Comparison of ENCODE assay signal across 13 cellular contexts in the genomic region with DNA sequence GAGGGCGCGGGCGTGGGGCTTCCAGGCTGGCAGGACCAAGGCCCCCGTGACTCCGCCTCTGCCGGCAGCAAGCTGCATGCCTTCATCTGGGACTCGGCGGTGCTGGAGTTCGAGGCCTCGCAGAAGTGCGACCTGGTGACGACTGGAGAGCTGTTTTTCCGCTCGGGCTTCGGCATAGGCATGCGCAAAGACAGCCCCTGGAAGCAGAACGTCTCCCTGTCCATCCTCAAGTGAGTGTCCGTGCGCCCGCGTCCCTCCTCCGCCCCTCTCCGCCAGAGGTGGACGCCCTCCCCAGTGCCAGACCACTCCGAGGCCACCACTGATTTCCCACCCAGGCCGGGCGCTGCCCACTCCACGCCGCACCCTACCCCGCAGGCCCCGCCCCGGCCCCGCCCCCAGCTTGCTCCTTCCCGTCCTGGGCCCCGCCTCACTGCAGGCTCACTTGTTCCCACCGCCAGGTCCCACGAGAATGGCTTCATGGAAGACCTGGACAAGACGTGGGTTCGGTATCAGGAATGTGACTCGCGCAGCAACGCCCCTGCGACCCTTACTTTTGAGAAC. TPM values are rescaled to one million over a fixed set of nuclear protein-coding genes. Genes with fewer than 3 reads are reported as not detected.
DNase-seq lines count a peak whose midpoint lies in the region; ATAC-seq and TF ChIP-seq lines count a peak whose summit lies in the region.
"Had no signal": no experiment of that assay in that cellular context is flagged by ENCODE, and none has a peak within 500 bp of the region (broad histone marks: within the 10 kb centered on the region; RNA-seq: fewer than 3 reads in every experiment).

No MANE protein-coding gene starts in this region.

- H3K4ac ChIP-seq in H9 (ENCODE audit: low read depth, low read length), result no peak overlapping the region

- no peaks in the 10 kb centered on the region for H3K9me3 ChIP-seq in H9 (ENCODE audit: control insufficient read depth, low read depth, low read length)
- no peaks in the 10 kb centered on the region for H3K9me3 ChIP-seq in body of pancreas
- H3K9me3 ChIP-seq in iPS-18c (ENCODE audit: control insufficient read depth, insufficient read depth, low read length), result no peaks in the 10 kb centered on the region

- peak; percentile 70 for DNase-seq in H9
- DNase-seq in body of pancreas, result no peak
- no peak for DNase-seq in stimulated activated effector memory CD8-positive, alpha-beta T cell treated with anti-CD3 and anti-CD28 coated beads, Interleukin-12 subunit alpha, Interleukin-12 subunit beta, amount 100 ng/mL, for 72 hours (ENCODE audit: low spot score in 2 of 2)
- DNase-seq in glomerular visceral epithelial cell (ENCODE audit: extremely low spot score), result no peak
- DNase-seq in NOMO-1 treated with DMSO at 0.1 percent for 48 hours (lab: John Stamatoyannopoulos, UW; ENCODE audit: unreplicated experiment), result no peak
- DNase-seq in stimulated activated CD4-positive, alpha-beta T cell treated with anti-CD3 and anti-CD28 coated beads, Interleukin-2, amount 100 ng/mL, for 48 hours, result no peak
- DNase-seq: effector memory CD4-positive, alpha-beta T cell; SIG-M5 had no signal

- H3K79me1 ChIP-seq in H9 (ENCODE audit: insufficient read depth, low read depth, low read length, poor library complexity, severe bottlenecking), result no peaks in the 10 kb centered on the region

- peaks cover 16% of the 10 kb centered on the region for H3K23me2 ChIP-seq in H9 (ENCODE audit: insufficient read length, low read depth, low read length, poor library complexity, severe bottlenecking)

- H3K4me1 Mint-ChIP-seq in H9, result peaks cover 0 to 5% of the 10 kb centered on the region in 2 experiments; a peak in 1 of 4 replicates
- H3K4me1 Mint-ChIP-seq in stimulated activated effector memory CD8-positive, alpha-beta T cell treated with anti-CD3 and anti-CD28 coated beads, Interleukin-12 subunit alpha, Interleukin-12 subunit beta, amount 100 ng/mL, for 72 hours, result peaks cover 13% of the 10 kb centered on the region

- no peak overlapping the region for H3K27ac Mint-ChIP-seq in H9
- no peak overlapping the region for H3K27ac Mint-ChIP-seq in stimulated activated effector memory CD8-positive, alpha-beta T cell treated with anti-CD3 and anti-CD28 coated beads, Interleukin-12 subunit alpha, Interleukin-12 subunit beta, amount 100 ng/mL, for 72 hours

- H3K36me3 ChIP-seq in body of pancreas (replicated peaks in 1 of 2; ENCODE audit: insufficient read depth in 1 of 2, low read depth in 2 of 2), result no peaks in the 10 kb centered on the region

- no peak overlapping the region for H3K56ac ChIP-seq in H9 (ENCODE audit: insufficient read length, low read depth, low read length)

- no peak overlapping the region for H2BK15ac ChIP-seq in H9 (ENCODE audit: low read depth, low read length)

- no peak overlapping the region for H2BK20ac ChIP-seq in H9 (ENCODE audit: low read depth, low read length, poor library complexity, severe bottlenecking)

- peaks cover 96% of the 10 kb centered on the region for H3K27me3 Mint-ChIP-seq in H9 (ENCODE audit: low read depth)

- H3T11ph ChIP-seq in H9 (ENCODE audit: low read length), result no peak overlapping the region

- H3K27me3 ChIP-seq in H9 (ENCODE audit: insufficient read depth, low read length) (peaks cover 46% of the 10 kb centered on the region; the same call in 1 of the 2 replicates), body of pancreas (peaks cover 0 to 33% of the 10 kb centered on the region in 2 donors)

- peak; percentile 27 for ATAC-seq in body of pancreas
- ATAC-seq in stimulated activated effector memory CD8-positive, alpha-beta T cell treated with anti-CD3 and anti-CD28 coated beads, Interleukin-12 subunit alpha, Interleukin-12 subunit beta, amount 100 ng/mL, for 72 hours, result no peak
- ATAC-seq in HG02610 (IDR thresholded peaks at IDR 0.05; ENCODE audit: unreplicated experiment), result no peak
- ATAC-seq: GM12878 had no signal

- no peak overlapping the region for H2BK5ac ChIP-seq in H9 (ENCODE audit: insufficient read length, low read length)

- no peak overlapping the region for H4K5ac ChIP-seq in H9 (ENCODE audit: insufficient read length, low read depth, low read length)

- TF ChIP-seq POLR2A in body of pancreas (IDR thresholded peaks at IDR 0.05), result no peak

- no peak overlapping the region for H3K18ac ChIP-seq in H9 (ENCODE audit: insufficient read length, low read depth, low read length)

- WGBS in H9 (ENCODE audit: extremely low coverage, insufficient read length, low lambda C conversion rate), result no CpG with 5 or more reads among the region's 43 CpGs
- WGBS in body of pancreas, 2 donors, result 14 to 28% methylated on average over 36 to 43 of the region's 43 CpGs

- H3K9me3 Mint-ChIP-seq in H9, result no peaks in the 10 kb centered on the region; a peak in 1 of 5 replicates
- H3K9me3 Mint-ChIP-seq in stimulated activated effector memory CD8-positive, alpha-beta T cell treated with anti-CD3 and anti-CD28 coated beads, Interleukin-12 subunit alpha, Interleukin-12 subunit beta, amount 100 ng/mL, for 72 hours, result no peaks in the 10 kb centered on the region

- no peak overlapping the region for H4K91ac ChIP-seq in H9 (ENCODE audit: insufficient read length, low read depth, low read length)

- peak overlapping the region; percentile 70 for H3K4me2 ChIP-seq in H9 (ENCODE audit: insufficient read depth, insufficient read length, low read length)

- H3K9ac ChIP-seq in H9 (ENCODE audit: extremely low read depth, insufficient read length, low read length), result no peak overlapping the region

- H2BK12ac ChIP-seq in H9 (ENCODE audit: insufficient read length, low read depth, low read length), result no peak overlapping the region

- no peak overlapping the region for H3K23ac ChIP-seq in H9 (ENCODE audit: insufficient read length, low read depth, low read length)

- no peaks in the 10 kb centered on the region for H3K36me3 Mint-ChIP-seq in H9 (ENCODE audit: insufficient read depth in 1 of 3, low read depth in 3 of 3)
- H3K36me3 Mint-ChIP-seq in stimulated activated effector memory CD8-positive, alpha-beta T cell treated with anti-CD3 and anti-CD28 coated beads, Interleukin-12 subunit alpha, Interleukin-12 subunit beta, amount 100 ng/mL, for 72 hours, result no peaks in the 10 kb centered on the region

- H2AFZ ChIP-seq in H9 (ENCODE audit: low read length), result no peak overlapping the region

- H4K20me1 ChIP-seq in H9 (ENCODE audit: control insufficient read depth, insufficient read depth, insufficient read length), result peaks cover 2% of the 10 kb centered on the region

- no peak overlapping the region for H3K27ac ChIP-seq in H9 (ENCODE audit: insufficient read length, low read depth, low read length)
- H3K27ac ChIP-seq in body of pancreas, result no peak overlapping the region

- no peak overlapping the region for H4K8ac ChIP-seq in H9 (replicated peaks; ENCODE audit: insufficient read length, low read depth, low read length)

- no peaks in the 10 kb centered on the region for H3K4me1 ChIP-seq in H9 (ENCODE audit: insufficient read depth, low read length)
- H3K4me1 ChIP-seq in body of pancreas, result peaks cover 34% of the 10 kb centered on the region

- no peak overlapping the region for H2BK120ac ChIP-seq in H9 (ENCODE audit: low read depth, low read length, poor library complexity, severe bottlenecking)

- no peaks in the 10 kb centered on the region for H3K79me2 ChIP-seq in H9 (ENCODE audit: insufficient read depth, low read length)

- peak overlapping the region; percentile 50 to 82 for H3K4me3 Mint-ChIP-seq in H9
- peak overlapping the region; percentile 32 for H3K4me3 Mint-ChIP-seq in stimulated activated effector memory CD8-positive, alpha-beta T cell treated with anti-CD3 and anti-CD28 coated beads, Interleukin-12 subunit alpha, Interleukin-12 subunit beta, amount 100 ng/mL, for 72 hours

- TF ChIP-seq CTCF in H9 (conservative IDR thresholded peaks at IDR 0.05) (no peak), body of pancreas (IDR thresholded peaks at IDR 0.05) (no peak)

- H3K14ac ChIP-seq in H9 (ENCODE audit: insufficient read depth, low read length), result no peak overlapping the region

- intact Hi-C loops in body of pancreas (cut with DNase I), result no loop called here

- H3K4me3 ChIP-seq in body of pancreas (no peak overlapping the region), iPS-18c (ENCODE audit: insufficient read depth, low read depth, low read length) (peak overlapping the region; percentile 25; the same call in 1 of the 2 replicates)
- H3K4me3 ChIP-seq: GM12878 had no signal

- H2AK5ac ChIP-seq in H9 (ENCODE audit: insufficient read length, low read length), result no peak overlapping the region

RNA-seq across cellular contexts. Expression of a gene that starts 6.7 kb away (rescaled TPM):
- total RNA-seq in H9 (2021), result 0.55 and 0.96 TPM in 2 replicates
- 1 to 10 TPM in 1 of 2 donors, not detected in 1; 1.3 TPM for total RNA-seq in body of pancreas
- total RNA-seq: M059J, osteocyte had no signal

RNA-seq across cellular contexts. Expression of a gene that starts 8.7 kb away (rescaled TPM):
- total RNA-seq in H9 (2021), result not detected in 2 replicates
- not detected for total RNA-seq in body of pancreas
- total RNA-seq: GM12878, M059J, osteocyte had no signal

RNA-seq across cellular contexts. Expression of a gene that starts 24.2 kb away (rescaled TPM):
- total RNA-seq in H9 (2021), result 2.0 and 2.9 TPM in 2 replicates
- total RNA-seq in body of pancreas, result not detected
- total RNA-seq: M059J, osteocyte had no signal

RNA-seq across cellular contexts. Expression of a gene that starts 25.2 kb away (rescaled TPM):
- total RNA-seq in H9 (2021) (54.8 and 54.9 TPM in 2 replicates), body of pancreas (10 to 100 TPM; 24.1 to 51.7 TPM)

RNA-seq across cellular contexts. Expression of a gene that starts 25.3 kb away (rescaled TPM):
- total RNA-seq in H9 (2021) (69.2 and 69.4 TPM in 2 replicates), body of pancreas (10 to 100 TPM; 62.3 to 79.1 TPM)
